23 cellular contexts compared by ENCODE assay signal in the genomic region with DNA sequence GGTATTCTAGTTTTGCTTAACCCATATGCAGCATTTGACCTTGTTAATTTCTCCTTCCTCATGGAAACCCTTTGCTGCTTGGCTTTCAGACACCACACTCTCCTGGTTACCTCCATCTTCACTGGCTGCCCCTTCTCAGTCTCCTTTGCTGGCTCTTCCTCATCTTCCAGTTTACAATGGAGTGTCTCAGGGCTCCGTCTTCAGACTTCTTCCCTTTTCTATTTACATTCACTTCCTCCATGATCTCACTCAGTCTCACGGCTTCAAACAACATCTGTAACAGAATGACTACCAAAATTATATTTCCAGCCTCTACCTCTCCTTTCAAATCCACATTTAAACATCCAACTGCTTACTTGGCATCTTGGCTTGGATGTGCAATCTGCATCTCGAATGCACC.
A peak's percentile ranks its signal among the peaks of the same experiment; 100 is the strongest.
DNase-seq lines count a peak whose midpoint lies in the region; ATAC-seq, FAIRE-seq and TF ChIP-seq lines count a peak whose summit lies in the region.
"Had no signal": no experiment of that assay in that cellular context is flagged by ENCODE, and none has a peak within 500 bp of the region (broad histone marks: within the 10 kb centered on the region; RNA-seq: fewer than 3 reads in every experiment).

No MANE protein-coding gene starts in this region.

- H3K9me3 ChIP-seq in A549: 0 out of 3 replicates have a peak, but pooled peaks cover 6% of the 10 kb centered on the region
- no peaks in the 10 kb centered on the region for H3K9me3 ChIP-seq in IMR-90 (ENCODE audit: control insufficient read depth, insufficient read depth, low read length)
- no peaks in the 10 kb centered on the region for H3K9me3 ChIP-seq in PC-3 (ENCODE audit: low read length)
- no peaks in the 10 kb centered on the region for H3K9me3 ChIP-seq in tibial artery

- TF ChIP-seq CTCF in A549 (IDR thresholded peaks at IDR 0.05) (no peak), IMR-90 (conservative IDR thresholded peaks at IDR 0.05; ENCODE audit: low read depth, low read length) (no peak), PC-3 (conservative IDR thresholded peaks at IDR 0.05; ENCODE audit: low read depth, low read length) (no peak), foreskin keratinocyte (conservative IDR thresholded peaks at IDR 0.05) (no peak), tibial artery (IDR thresholded peaks at IDR 0.05) (no peak)

- peak overlapping the region; percentile 18 for H3K23ac ChIP-seq in IMR-90 (ENCODE audit: low read depth, low read length)

- no peak overlapping the region for H3K9ac ChIP-seq in IMR-90 (ENCODE audit: low read depth, low read length)
- peak overlapping the region; percentile 68 for H3K9ac ChIP-seq in PC-3 (ENCODE audit: low read length)

- peak overlapping the region; percentile 96; the same call in 1 of the 2 replicates for H3K18ac ChIP-seq in IMR-90 (ENCODE audit: low read depth, low read length)

- no peak for FAIRE-seq in A549 (lab: Jason Lieb, UNC)
- FAIRE-seq: A204.1, small intestine had no signal

- H3K4me2 ChIP-seq in A549 (peak overlapping the region; percentile 70), IMR-90 (ENCODE audit: low read depth, low read length) (no peak overlapping the region), PC-3 (ENCODE audit: low read length) (peak overlapping the region; percentile 72)

- peak overlapping the region; percentile 43; the same call in 2 of the 3 replicates for H2BK15ac ChIP-seq in IMR-90 (ENCODE audit: low read depth, low read length)

- no peaks in the 10 kb centered on the region for H4K20me1 ChIP-seq in IMR-90 (ENCODE audit: insufficient read depth, low read length)
- no peaks in the 10 kb centered on the region for H4K20me1 ChIP-seq in PC-3 (ENCODE audit: low read length)

- H2BK20ac ChIP-seq in IMR-90 (ENCODE audit: low read depth, low read length): peak overlapping the region; percentile 85

- dilution Hi-C loops in IMR-90 (cut with HindIII; ENCODE audit: low sequenced_read_pairs, unreplicated experiment): no loop called here

- H2BK120ac ChIP-seq in IMR-90 (ENCODE audit: low read depth, low read length): peak overlapping the region; percentile 93

- peaks cover 63% of the 10 kb centered on the region for H3K79me2 ChIP-seq in PC-3 (ENCODE audit: low read length)

- TF ChIP-seq RAD21 in A549 (conservative IDR thresholded peaks at IDR 0.05 in 1 of 2, IDR thresholded peaks at IDR 0.05 in 1 of 2) (no peak), IMR-90 (IDR thresholded peaks at IDR 0.05; ENCODE audit: low read length) (no peak)

- in situ Hi-C loops in IMR-90 (cut with MboI; ENCODE audit: low sequenced_read_pairs): no loop called here

- peak overlapping the region; percentile 84 to 87 for H3K27ac ChIP-seq in A549
- H3K27ac ChIP-seq in IMR-90 (ENCODE audit: insufficient read depth, low read length): no peak overlapping the region; the same call in 1 of the 2 replicates
- H3K27ac ChIP-seq in PC-3 (ENCODE audit: low read length): peak overlapping the region; percentile 80
- H3K27ac ChIP-seq in foreskin keratinocyte: peak overlapping the region; percentile 26
- H3K27ac ChIP-seq in tibial artery: no peak overlapping the region
- H3K27ac ChIP-seq: RWPE1, SK-N-MC had no signal

- no peak overlapping the region for H3K4me3 Mint-ChIP-seq in stimulated activated effector memory CD8-positive, alpha-beta T cell treated with anti-CD3 and anti-CD28 coated beads, Interleukin-12 subunit alpha, Interleukin-12 subunit beta, amount 100 ng/mL, for 72 hours
- H3K4me3 Mint-ChIP-seq: activated CD4-positive, alpha-beta memory T cell treated with anti-CD3 and anti-CD28 coated beads for 36 hours; activated naive CD8-positive, alpha-beta T cell treated with anti-CD3 and anti-CD28 coated beads, Interleukin-2, amount 50 U/mL, for 24 hours; immature natural killer cell; mesothelial cell of epicardium; naive thymus-derived CD8-positive, alpha-beta T cell had no signal

- H3K9me1 ChIP-seq in IMR-90 (ENCODE audit: insufficient read depth, low read length): peaks cover 8% of the 10 kb centered on the region; the same call in 1 of the 2 replicates

- H3K56ac ChIP-seq in IMR-90 (ENCODE audit: extremely low read depth, insufficient read depth, low read length): no peak overlapping the region

- H3K9me3 Mint-ChIP-seq in stimulated activated effector memory CD8-positive, alpha-beta T cell treated with anti-CD3 and anti-CD28 coated beads, Interleukin-12 subunit alpha, Interleukin-12 subunit beta, amount 100 ng/mL, for 72 hours: peaks cover 6% of the 10 kb centered on the region
- H3K9me3 Mint-ChIP-seq: activated CD4-positive, alpha-beta memory T cell treated with anti-CD3 and anti-CD28 coated beads for 36 hours; activated naive CD8-positive, alpha-beta T cell treated with anti-CD3 and anti-CD28 coated beads, Interleukin-2, amount 50 U/mL, for 24 hours; immature natural killer cell had no signal

- peak overlapping the region; percentile 97; the same call in 1 of the 2 replicates for H4K5ac ChIP-seq in IMR-90 (ENCODE audit: low read depth, low read length)

- H3K27me3 ChIP-seq in IMR-90 (ENCODE audit: control insufficient read depth, insufficient read depth, low read length) (no peaks in the 10 kb centered on the region), PC-3 (ENCODE audit: low read length) (no peaks in the 10 kb centered on the region), foreskin keratinocyte (no peaks in the 10 kb centered on the region), tibial artery (peaks cover 0 to 2% of the 10 kb centered on the region in 2 donors)

- CTCF ChIA-PET in A549 (lab: Yijun Ruan, JAX) (interaction anchor here (1.5 kb wide), 1 partner anchor 9 kb away, joined by 4 read pairs; no protein-coding TSS in a partner anchor), IMR-90 (lab: Yijun Ruan, JAX) (no interaction called here), PC-3 (lab: Charles Lee) (no interaction called here)

- peak overlapping the region; percentile 36 to 76; a peak in 3 of 4 replicates for H4K8ac ChIP-seq in IMR-90 (ENCODE audit: low read depth in 2 of 2, low read length in 2 of 2)

- H2AFZ ChIP-seq in IMR-90 (replicated peaks; ENCODE audit: low read length, poor library complexity) (peak overlapping the region; percentile 70), PC-3 (ENCODE audit: low read length) (peak overlapping the region; percentile 21)

- H3K36me3 Mint-ChIP-seq in stimulated activated effector memory CD8-positive, alpha-beta T cell treated with anti-CD3 and anti-CD28 coated beads, Interleukin-12 subunit alpha, Interleukin-12 subunit beta, amount 100 ng/mL, for 72 hours: no peaks in the 10 kb centered on the region
- H3K36me3 Mint-ChIP-seq: activated CD4-positive, alpha-beta memory T cell treated with anti-CD3 and anti-CD28 coated beads for 36 hours; immature natural killer cell; mesothelial cell of epicardium; naive thymus-derived CD8-positive, alpha-beta T cell had no signal

- no peaks in the 10 kb centered on the region for H3K9me2 ChIP-seq in PC-3 (replicated peaks; ENCODE audit: low read length)

- H3K14ac ChIP-seq in IMR-90 (replicated peaks; ENCODE audit: low read depth, low read length): peak overlapping the region; percentile 88

- peak overlapping the region; percentile 83 for H3K4ac ChIP-seq in IMR-90 (ENCODE audit: low read depth, low read length)

- no TSS peak for BruUV-seq in IMR-90 (replicated peaks; lab: Mats Ljungman, UMichigan)
- no TSS peak for BruUV-seq in PC-3 (replicated peaks; lab: Mats Ljungman, UMichigan)

- no peak for TF ChIP-seq EP300 in A549 (IDR thresholded peaks at IDR 0.05)

- no peaks in the 10 kb centered on the region for H3K79me1 ChIP-seq in IMR-90 (ENCODE audit: low read depth in 1 of 2, low read length in 2 of 2)

- POLR2A ChIA-PET in A549 (lab: Yijun Ruan, JAX) (no interaction called here), IMR-90 (lab: Charles Lee; ENCODE audit: unreplicated experiment) (no interaction called here), PC-3 (lab: Charles Lee; ENCODE audit: unreplicated experiment) (no interaction called here)

- H3F3A ChIP-seq in PC-3 (ENCODE audit: low read length, unreplicated experiment): peaks cover 39% of the 10 kb centered on the region

- WGBS in A549 (ENCODE audit: missing lambda C conversion rate): 20% methylated on average over 3 of the region's 3 CpGs
- WGBS in IMR-90 (ENCODE audit: extremely low coverage in 2 of 2, insufficient read length in 1 of 2), 2 experiments: 93% methylated on average over 2 of the region's 3 CpGs; no CpG with 5 or more reads in 1 of the 2 experiments

- no peaks in the 10 kb centered on the region for H3K4me1 Mint-ChIP-seq in stimulated activated effector memory CD8-positive, alpha-beta T cell treated with anti-CD3 and anti-CD28 coated beads, Interleukin-12 subunit alpha, Interleukin-12 subunit beta, amount 100 ng/mL, for 72 hours
- H3K4me1 Mint-ChIP-seq: activated naive CD8-positive, alpha-beta T cell treated with anti-CD3 and anti-CD28 coated beads, Interleukin-2, amount 50 U/mL, for 24 hours; immature natural killer cell; naive thymus-derived CD8-positive, alpha-beta T cell had no signal

- H2AK9ac ChIP-seq in IMR-90 (replicated peaks; ENCODE audit: low read depth, low read length, poor library complexity): no peak overlapping the region

- H3K4me1 ChIP-seq in A549 (peaks cover 67% of the 10 kb centered on the region), IMR-90 (ENCODE audit: control insufficient read depth, insufficient read depth, low read length) (peaks cover 16% of the 10 kb centered on the region), PC-3 (ENCODE audit: insufficient read depth, low read length) (peaks cover 79% of the 10 kb centered on the region), foreskin keratinocyte (peaks cover 31% of the 10 kb centered on the region), tibial artery (no peaks in the 10 kb centered on the region)

- TF ChIP-seq POLR2A in A549 (IDR thresholded peaks at IDR 0.05; ENCODE audit: low read length) (no peak), IMR-90 (IDR thresholded peaks at IDR 0.05; ENCODE audit: low read depth, low read length) (no peak)

- peak overlapping the region; percentile 77 for H4K91ac ChIP-seq in IMR-90 (ENCODE audit: insufficient read depth, low read depth, low read length)

- intact Hi-C loops in IMR-90 (cut with micrococcal nuclease) (loop anchor here (5.0 kb wide), 1 partner anchor 33 kb away; no protein-coding TSS in a partner anchor), PC-3 (cut with micrococcal nuclease) (loop anchor here (5.0 kb wide), 1 partner anchor 248 kb away; no protein-coding TSS in a partner anchor), tibial artery (cut with DNase I; ENCODE audit: low total_unique reads) (no loop called here)

- H2AK5ac ChIP-seq in IMR-90 (ENCODE audit: low read depth, low read length): peak overlapping the region; percentile 59; the same call in 1 of the 2 replicates

- H3K36me3 ChIP-seq in IMR-90 (ENCODE audit: control insufficient read depth, insufficient read depth, low read length) (no peaks in the 10 kb centered on the region), PC-3 (ENCODE audit: low read depth, low read length) (peaks cover 7% of the 10 kb centered on the region), tibial artery (no peaks in the 10 kb centered on the region)

- ATAC-seq in A549 (peak in 1 of 2 experiments; percentile 11; a peak in 3 of 6 replicates), IMR-90 (ENCODE audit: low read depth) (no peak), PC-3 (no peak), foreskin keratinocyte (no peak), HG02970 (IDR thresholded peaks at IDR 0.05; ENCODE audit: low FRiP score, unreplicated experiment) (no peak), GM18511 (IDR thresholded peaks at IDR 0.05; ENCODE audit: unreplicated experiment) (no peak)
- no peak for ATAC-seq in stimulated activated effector memory CD8-positive, alpha-beta T cell treated with anti-CD3 and anti-CD28 coated beads, Interleukin-12 subunit alpha, Interleukin-12 subunit beta, amount 100 ng/mL, for 72 hours
- ATAC-seq: activated naive CD8-positive, alpha-beta T cell treated with anti-CD3 and anti-CD28 coated beads, Interleukin-2, amount 50 U/mL, for 24 hours; left lobe of liver; naive thymus-derived CD8-positive, alpha-beta T cell had no signal

- H2BK5ac ChIP-seq in IMR-90 (ENCODE audit: low read depth, low read length, poor library complexity, severe bottlenecking): peak overlapping the region; percentile 86

- peak overlapping the region; percentile 29 for H3K4me3 ChIP-seq in A549
- no peak overlapping the region for H3K4me3 ChIP-seq in IMR-90 (ENCODE audit: insufficient read depth, low read depth, low read length)
- peak overlapping the region; percentile 62 for H3K4me3 ChIP-seq in PC-3 (ENCODE audit: low read length)
- H3K4me3 ChIP-seq in tibial artery: no peak overlapping the region
- H3K4me3 ChIP-seq: SK-N-MC had no signal

- H3K27ac Mint-ChIP-seq in stimulated activated effector memory CD8-positive, alpha-beta T cell treated with anti-CD3 and anti-CD28 coated beads, Interleukin-12 subunit alpha, Interleukin-12 subunit beta, amount 100 ng/mL, for 72 hours: no peak overlapping the region
- H3K27ac Mint-ChIP-seq: activated CD4-positive, alpha-beta memory T cell treated with anti-CD3 and anti-CD28 coated beads for 36 hours; activated naive CD8-positive, alpha-beta T cell treated with anti-CD3 and anti-CD28 coated beads, Interleukin-2, amount 50 U/mL, for 24 hours; immature natural killer cell; mesothelial cell of epicardium; naive thymus-derived CD8-positive, alpha-beta T cell had no signal

- no peak for DNase-seq in A549 (ENCODE audit: low read depth in 1 of 2, low spot score in 1 of 2)
- DNase-seq in IMR-90: no peak
- no peak for DNase-seq in PC-3
- no peak for DNase-seq in foreskin keratinocyte
- no peak for DNase-seq in stimulated activated effector memory CD8-positive, alpha-beta T cell treated with anti-CD3 and anti-CD28 coated beads, Interleukin-12 subunit alpha, Interleukin-12 subunit beta, amount 100 ng/mL, for 72 hours (ENCODE audit: low spot score in 2 of 2)
- no peak for DNase-seq in tibial artery
- DNase-seq: activated CD4-positive, alpha-beta memory T cell treated with anti-CD3 and anti-CD28 coated beads for 36 hours; activated naive CD8-positive, alpha-beta T cell treated with anti-CD3 and anti-CD28 coated beads, Interleukin-2, amount 50 U/mL, for 24 hours; foreskin melanocyte; HCEC 1CT; immature natural killer cell; naive thymus-derived CD8-positive, alpha-beta T cell; NCI-H1436 treated with DMSO at 0.1 percent for 48 hours; NCI-H446 treated with DMSO at 0.1 percent for 48 hours; small intestine; T-helper 9 cell had no signal

Comparison
In these comparisons a context has a peak if more than half of its experiments do, and no peak if none do; other contexts are left out.
1. H3K27ac ChIP-seq: peak in A549 (2 of 2), PC-3 (single experiment) and foreskin keratinocyte (single experiment); none in IMR-90 (single experiment) and tibial artery (0 of 2).
2. H3K4me3 ChIP-seq: peak in A549 (single experiment) and PC-3 (single experiment); none in IMR-90 (single experiment) and tibial artery (0 of 2).